ENCODE assay signal across 20 cellular contexts in the genomic region with DNA sequence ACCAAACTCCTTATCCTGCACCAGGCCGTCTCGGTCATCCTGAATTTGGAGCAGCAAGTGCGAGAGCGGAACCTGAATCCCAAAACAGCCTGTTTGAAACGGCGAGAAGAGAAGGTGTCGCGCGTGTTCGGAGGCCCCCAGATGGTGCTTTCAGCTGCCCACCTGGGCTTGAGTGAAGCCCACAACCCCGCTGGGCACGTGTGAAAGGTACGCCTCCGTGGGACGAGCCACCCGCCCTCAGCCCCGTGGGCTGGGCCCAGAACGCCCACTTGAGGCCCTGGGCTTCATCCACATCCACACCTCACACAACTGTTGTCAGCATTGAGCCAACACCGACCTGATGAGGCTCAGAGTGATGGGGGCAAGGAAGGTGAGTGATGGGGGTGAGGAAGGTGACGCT.
A peak's percentile ranks its signal among the peaks of the same experiment; 100 is the strongest.
DNase-seq lines count a peak whose midpoint lies in the region; ATAC-seq, FAIRE-seq and TF ChIP-seq lines count a peak whose summit lies in the region.
"Had no signal": no experiment of that assay in that cellular context is flagged by ENCODE, and none has a peak within 500 bp of the region (broad histone marks: within the 10 kb centered on the region; RNA-seq: fewer than 3 reads in every experiment).

No MANE protein-coding gene starts in this region.

- TF ChIP-seq POLR2A in K562 (conservative IDR thresholded peaks at IDR 0.05), result no peak

- 92% methylated on average over 5 of the region's 20 CpGs for WGBS in K562 (ENCODE audit: insufficient coverage, low coverage, missing lambda C conversion rate)

- BruUV-seq in K562 (replicated peaks; lab: Mats Ljungman, UMichigan), result no TSS peak

- no peaks in the 10 kb centered on the region for H4K20me1 ChIP-seq in K562 (replicated peaks; ENCODE audit: control insufficient read depth, insufficient read depth, low read length)

- no peak overlapping the region for H3K4me2 ChIP-seq in K562 (ENCODE audit: insufficient read depth, low read length)
- H3K4me2 ChIP-seq: KMS-11 had no signal

- TF ChIP-seq CTCF in K562 (IDR thresholded peaks at IDR 0.05 in 2 of 3, conservative IDR thresholded peaks at IDR 0.05 in 1 of 3; ENCODE audit: insufficient read depth in 2 of 3, low read depth in 1 of 3, low read length in 3 of 3) (no peak), colonic mucosa (IDR thresholded peaks at IDR 0.05) (no peak)

- ATAC-seq in K562 (no peak), sciatic nerve (peak; percentile 13), GM19395 (IDR thresholded peaks at IDR 0.05; ENCODE audit: unreplicated experiment) (no peak), GM19035 (IDR thresholded peaks at IDR 0.05; ENCODE audit: unreplicated experiment) (no peak)

- H3K9ac ChIP-seq in K562 (ENCODE audit: insufficient read depth in 1 of 2, low read depth in 2 of 2, low read length in 2 of 2), result no peak overlapping the region
- no peak overlapping the region for H3K9ac ChIP-seq in colonic mucosa (ENCODE audit: low read depth in 2 of 2, low read length in 2 of 2)
- H3K9ac ChIP-seq: KMS-11 had no signal

- CTCF ChIA-PET in K562 (lab: Yijun Ruan, JAX; ENCODE audit: low intra/inter-chr PET ratio), result interaction anchor here (0.6 kb wide), 1 partner anchor 874 kb away, joined by 3 read pairs; no protein-coding TSS in a partner anchor

- POLR2A ChIA-PET in K562 (lab: Yijun Ruan, JAX), result no interaction called here

- no peak for TF ChIP-seq EP300 in K562 (IDR thresholded peaks at IDR 0.05; ENCODE audit: low read length)

- H3K4me1 ChIP-seq in K562 (replicated peaks in 1 of 2; ENCODE audit: control insufficient read depth in 2 of 2, insufficient read depth in 2 of 2, low read length in 2 of 2), result no peaks in the 10 kb centered on the region
- H3K4me1 ChIP-seq in colonic mucosa, result no peaks in the 10 kb centered on the region
- H3K4me1 ChIP-seq: Caco-2 had no signal

- no peaks in the 10 kb centered on the region for H3K27me3 ChIP-seq in K562 (ENCODE audit: control insufficient read depth in 2 of 2, insufficient read depth in 2 of 2, low read length in 2 of 2)
- no peaks in the 10 kb centered on the region for H3K27me3 ChIP-seq in colonic mucosa

- no peak overlapping the region for H2AFZ ChIP-seq in K562 (ENCODE audit: low read depth, low read length)

- in situ Hi-C loops in K562 (cut with MboI), result no loop called here

- H3K36me3 ChIP-seq in K562 (ENCODE audit: control insufficient read depth, insufficient read depth, low read length), result peaks cover 14% of the 10 kb centered on the region; the same call in 2 of the 3 replicates
- no peaks in the 10 kb centered on the region for H3K36me3 ChIP-seq in colonic mucosa

- H3K4me3 ChIP-seq in K562 (no peak overlapping the region), colonic mucosa (no peak overlapping the region)

- intact Hi-C loops in K562 (cut with micrococcal nuclease), result no loop called here
- intact Hi-C loops in sciatic nerve (cut with DNase I), result no loop called here
- intact Hi-C loops in colonic mucosa (cut with DNase I), result no loop called here

- peak; percentile 8 for DNase-seq in AG08396 (ENCODE audit: low spot score)
- peak; percentile 17 for DNase-seq in D341Med (ENCODE audit: low spot score)
- no peak for DNase-seq in K562 (ENCODE audit: extremely low read depth in 1 of 4, low spot score in 3 of 4)
- DNase-seq in sciatic nerve (ENCODE audit: low spot score), result no peak
- no peak for DNase-seq in colonic mucosa
- no peak for DNase-seq in activated naive CD4-positive, alpha-beta T cell treated with Interleukin-2 at 50 U/mL for 16 hours
- DNase-seq: ACHN; AML-193; Caco-2; CD4-positive, alpha-beta T cell; DMS153; DMS79; GDM1; GOT3; H9 had no signal

- H3K27ac ChIP-seq in K562 (ENCODE audit: extremely low read depth, low read depth, low read length) (no peak overlapping the region), colonic mucosa (no peak overlapping the region)
- H3K27ac ChIP-seq: C4-2B, KMS-11 had no signal

- H3K9me1 ChIP-seq in K562 (ENCODE audit: control insufficient read depth, insufficient read depth, low read length), result no peaks in the 10 kb centered on the region

- no peak for FAIRE-seq in K562 (lab: Jason Lieb, UNC)
- FAIRE-seq: A204.1 had no signal

- H3K9me3 ChIP-seq in K562 (replicated peaks; ENCODE audit: control insufficient read depth, insufficient read depth, low read depth, low read length) (no peaks in the 10 kb centered on the region; the same call in 1 of the 2 replicates), colonic mucosa (no peaks in the 10 kb centered on the region)
- H3K9me3 ChIP-seq: Caco-2 had no signal

- H3K79me2 ChIP-seq in K562 (ENCODE audit: control insufficient read depth, insufficient read depth, low read length), result no peaks in the 10 kb centered on the region

- TF ChIP-seq RAD21 in K562 (CRISPR knock-in tag; conservative IDR thresholded peaks at IDR 0.05 in 1 of 2, IDR thresholded peaks at IDR 0.05 in 1 of 2), result no peak

TF ChIP-seq in K562, 482 proteins besides CTCF, POLR2A, EP300 and RAD21:
- TF ChIP-seq, protein P1, sequence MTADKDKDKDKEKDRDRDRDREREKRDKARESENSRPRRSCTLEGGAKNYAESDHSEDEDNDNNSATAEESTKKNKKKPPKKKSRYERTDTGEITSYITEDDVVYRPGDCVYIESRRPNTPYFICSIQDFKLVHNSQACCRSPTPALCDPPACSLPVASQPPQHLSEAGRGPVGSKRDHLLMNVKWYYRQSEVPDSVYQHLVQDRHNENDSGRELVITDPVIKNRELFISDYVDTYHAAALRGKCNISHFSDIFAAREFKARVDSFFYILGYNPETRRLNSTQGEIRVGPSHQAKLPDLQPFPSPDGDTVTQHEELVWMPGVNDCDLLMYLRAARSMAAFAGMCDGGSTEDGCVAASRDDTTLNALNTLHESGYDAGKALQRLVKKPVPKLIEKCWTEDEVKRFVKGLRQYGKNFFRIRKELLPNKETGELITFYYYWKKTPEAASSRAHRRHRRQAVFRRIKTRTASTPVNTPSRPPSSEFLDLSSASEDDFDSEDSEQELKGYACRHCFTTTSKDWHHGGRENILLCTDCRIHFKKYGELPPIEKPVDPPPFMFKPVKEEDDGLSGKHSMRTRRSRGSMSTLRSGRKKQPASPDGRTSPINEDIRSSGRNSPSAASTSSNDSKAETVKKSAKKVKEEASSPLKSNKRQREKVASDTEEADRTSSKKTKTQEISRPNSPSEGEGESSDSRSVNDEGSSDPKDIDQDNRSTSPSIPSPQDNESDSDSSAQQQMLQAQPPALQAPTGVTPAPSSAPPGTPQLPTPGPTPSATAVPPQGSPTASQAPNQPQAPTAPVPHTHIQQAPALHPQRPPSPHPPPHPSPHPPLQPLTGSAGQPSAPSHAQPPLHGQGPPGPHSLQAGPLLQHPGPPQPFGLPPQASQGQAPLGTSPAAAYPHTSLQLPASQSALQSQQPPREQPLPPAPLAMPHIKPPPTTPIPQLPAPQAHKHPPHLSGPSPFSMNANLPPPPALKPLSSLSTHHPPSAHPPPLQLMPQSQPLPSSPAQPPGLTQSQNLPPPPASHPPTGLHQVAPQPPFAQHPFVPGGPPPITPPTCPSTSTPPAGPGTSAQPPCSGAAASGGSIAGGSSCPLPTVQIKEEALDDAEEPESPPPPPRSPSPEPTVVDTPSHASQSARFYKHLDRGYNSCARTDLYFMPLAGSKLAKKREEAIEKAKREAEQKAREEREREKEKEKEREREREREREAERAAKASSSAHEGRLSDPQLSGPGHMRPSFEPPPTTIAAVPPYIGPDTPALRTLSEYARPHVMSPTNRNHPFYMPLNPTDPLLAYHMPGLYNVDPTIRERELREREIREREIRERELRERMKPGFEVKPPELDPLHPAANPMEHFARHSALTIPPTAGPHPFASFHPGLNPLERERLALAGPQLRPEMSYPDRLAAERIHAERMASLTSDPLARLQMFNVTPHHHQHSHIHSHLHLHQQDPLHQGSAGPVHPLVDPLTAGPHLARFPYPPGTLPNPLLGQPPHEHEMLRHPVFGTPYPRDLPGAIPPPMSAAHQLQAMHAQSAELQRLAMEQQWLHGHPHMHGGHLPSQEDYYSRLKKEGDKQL (CRISPR knock-in tag; IDR thresholded peaks at IDR 0.05; ENCODE audit: borderline replicate concordance), result no peak
- TF ChIP-seq RFX7 (CRISPR knock-in tag; IDR thresholded peaks at IDR 0.05) (no peak), RBM22 (IDR thresholded peaks at IDR 0.05; ENCODE audit: low read depth, low read length, poor library complexity, severe bottlenecking) (peak; percentile 55)

Comparison
In these comparisons a context has a peak if more than half of its experiments do, and no peak if none do; other contexts are left out.
1. DNase-seq: peak in AG08396 (single experiment) and D341Med (single experiment); none in K562 (0 of 4), sciatic nerve (single experiment), colonic mucosa (single experiment) and activated naive CD4-positive, alpha-beta T cell treated with Interleukin-2 at 50 U/mL for 16 hours (single experiment).